In the genomic region with DNA sequence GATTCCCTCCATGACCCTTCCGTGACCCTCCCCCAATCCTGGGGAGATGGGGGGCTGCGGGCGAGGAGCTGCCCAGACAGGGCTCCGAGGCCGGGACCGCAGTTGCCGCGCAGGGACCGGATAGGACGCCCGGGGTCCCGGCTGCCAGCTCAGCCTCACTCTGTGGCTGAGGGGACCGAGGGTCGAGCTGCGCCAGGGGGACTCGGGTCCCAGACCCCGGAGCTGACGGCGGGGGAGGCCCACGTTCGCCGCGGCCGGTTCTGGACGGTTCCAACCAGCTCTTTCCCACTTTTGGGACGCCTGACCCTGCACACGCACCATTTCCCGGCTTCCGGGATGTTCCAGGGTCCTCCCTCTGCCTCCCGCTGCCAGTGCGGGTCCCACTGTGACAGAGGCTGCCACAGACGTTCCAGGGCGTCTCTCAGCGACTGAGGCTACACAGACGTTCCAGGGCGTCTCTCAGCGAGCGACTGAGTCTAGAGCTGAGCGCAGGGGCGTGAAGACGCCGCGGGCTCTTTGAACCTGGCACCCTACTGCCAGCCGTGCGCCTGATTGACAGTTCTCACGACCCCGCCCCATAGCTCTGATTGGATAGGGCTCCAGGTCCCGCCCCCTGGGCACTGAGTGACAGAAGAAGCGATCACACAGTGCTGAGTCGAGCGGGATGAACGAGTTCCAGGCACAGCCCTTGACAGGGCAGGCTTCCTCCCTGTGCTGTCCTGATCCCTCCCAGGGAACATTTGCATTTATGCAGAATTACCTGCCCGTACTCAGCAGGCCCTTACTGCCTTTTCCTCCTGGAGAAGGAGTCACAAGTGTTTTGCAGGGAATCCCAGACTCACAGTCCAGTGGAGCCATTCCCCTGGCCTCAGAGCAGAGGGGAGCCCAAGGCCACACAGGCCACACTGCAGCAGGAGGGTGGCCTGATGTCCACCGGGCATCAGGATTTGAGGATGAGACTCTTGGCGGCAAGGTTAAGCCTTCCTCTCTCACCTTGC, we compare ENCODE assay signal across 1 cellular context.
A peak's percentile ranks its signal among the peaks of the same experiment; 100 is the strongest.
TF ChIP-seq lines count a peak whose summit lies in the region.

A gene (minus strand): TSS at position 472 of the 998 bp plus-strand sequence. CDS start 151 bp downstream, at position 321.

TF ChIP-seq in K562, 482 proteins besides CTCF, POLR2A, EP300 and RAD21 (continued from another document and continues in another):
- TF ChIP-seq, protein P1, sequence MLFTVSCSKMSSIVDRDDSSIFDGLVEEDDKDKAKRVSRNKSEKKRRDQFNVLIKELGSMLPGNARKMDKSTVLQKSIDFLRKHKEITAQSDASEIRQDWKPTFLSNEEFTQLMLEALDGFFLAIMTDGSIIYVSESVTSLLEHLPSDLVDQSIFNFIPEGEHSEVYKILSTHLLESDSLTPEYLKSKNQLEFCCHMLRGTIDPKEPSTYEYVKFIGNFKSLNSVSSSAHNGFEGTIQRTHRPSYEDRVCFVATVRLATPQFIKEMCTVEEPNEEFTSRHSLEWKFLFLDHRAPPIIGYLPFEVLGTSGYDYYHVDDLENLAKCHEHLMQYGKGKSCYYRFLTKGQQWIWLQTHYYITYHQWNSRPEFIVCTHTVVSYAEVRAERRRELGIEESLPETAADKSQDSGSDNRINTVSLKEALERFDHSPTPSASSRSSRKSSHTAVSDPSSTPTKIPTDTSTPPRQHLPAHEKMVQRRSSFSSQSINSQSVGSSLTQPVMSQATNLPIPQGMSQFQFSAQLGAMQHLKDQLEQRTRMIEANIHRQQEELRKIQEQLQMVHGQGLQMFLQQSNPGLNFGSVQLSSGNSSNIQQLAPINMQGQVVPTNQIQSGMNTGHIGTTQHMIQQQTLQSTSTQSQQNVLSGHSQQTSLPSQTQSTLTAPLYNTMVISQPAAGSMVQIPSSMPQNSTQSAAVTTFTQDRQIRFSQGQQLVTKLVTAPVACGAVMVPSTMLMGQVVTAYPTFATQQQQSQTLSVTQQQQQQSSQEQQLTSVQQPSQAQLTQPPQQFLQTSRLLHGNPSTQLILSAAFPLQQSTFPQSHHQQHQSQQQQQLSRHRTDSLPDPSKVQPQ (CRISPR knock-in tag; IDR thresholded peaks at IDR 0.05; ENCODE audit: borderline replicate concordance): no peak
- no peak for TF ChIP-seq ASH1L (IDR thresholded peaks at IDR 0.05; ENCODE audit: borderline replicate concordance, low read depth, partially characterized antibody)
- TF ChIP-seq ZNF589 (CRISPR knock-in tag; IDR thresholded peaks at IDR 0.05; ENCODE audit: low read depth): no peak
- no peak for TF ChIP-seq DIDO1 (tag; IDR thresholded peaks at IDR 0.05; ENCODE audit: low read depth)
- no peak for TF ChIP-seq ZNF444 (CRISPR knock-in tag; IDR thresholded peaks at IDR 0.05)
- TF ChIP-seq MCM2 (IDR thresholded peaks at IDR 0.05; ENCODE audit: low read depth): no peak
- TF ChIP-seq ETV5 (CRISPR knock-in tag; IDR thresholded peaks at IDR 0.05; ENCODE audit: low read depth): no peak
- TF ChIP-seq SMAD4 (CRISPR knock-in tag; conservative IDR thresholded peaks at IDR 0.05): no peak
- TF ChIP-seq, protein P2, sequence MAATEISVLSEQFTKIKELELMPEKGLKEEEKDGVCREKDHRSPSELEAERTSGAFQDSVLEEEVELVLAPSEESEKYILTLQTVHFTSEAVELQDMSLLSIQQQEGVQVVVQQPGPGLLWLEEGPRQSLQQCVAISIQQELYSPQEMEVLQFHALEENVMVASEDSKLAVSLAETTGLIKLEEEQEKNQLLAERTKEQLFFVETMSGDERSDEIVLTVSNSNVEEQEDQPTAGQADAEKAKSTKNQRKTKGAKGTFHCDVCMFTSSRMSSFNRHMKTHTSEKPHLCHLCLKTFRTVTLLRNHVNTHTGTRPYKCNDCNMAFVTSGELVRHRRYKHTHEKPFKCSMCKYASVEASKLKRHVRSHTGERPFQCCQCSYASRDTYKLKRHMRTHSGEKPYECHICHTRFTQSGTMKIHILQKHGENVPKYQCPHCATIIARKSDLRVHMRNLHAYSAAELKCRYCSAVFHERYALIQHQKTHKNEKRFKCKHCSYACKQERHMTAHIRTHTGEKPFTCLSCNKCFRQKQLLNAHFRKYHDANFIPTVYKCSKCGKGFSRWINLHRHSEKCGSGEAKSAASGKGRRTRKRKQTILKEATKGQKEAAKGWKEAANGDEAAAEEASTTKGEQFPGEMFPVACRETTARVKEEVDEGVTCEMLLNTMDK (IDR thresholded peaks at IDR 0.05; ENCODE audit: borderline replicate concordance, insufficient read depth, low read depth, low read length, poor library complexity, severe bottlenecking): no peak
- no peak for TF ChIP-seq U2AF2 (optimal IDR thresholded peaks at IDR 0.05; ENCODE audit: low read depth, low read length)
- no peak for TF ChIP-seq ARID2 (IDR thresholded peaks at IDR 0.05)
- TF ChIP-seq ZBTB1 (CRISPR knock-in tag; IDR thresholded peaks at IDR 0.05; ENCODE audit: borderline replicate concordance, low read depth): no peak
- no peak for TF ChIP-seq ZNF12 (CRISPR knock-in tag; IDR thresholded peaks at IDR 0.05)
- peak; percentile 76 for TF ChIP-seq MEIS2 (IDR thresholded peaks at IDR 0.05; ENCODE audit: partially characterized antibody)
- no peak for TF ChIP-seq CEBPG (CRISPR knock-in tag; IDR thresholded peaks at IDR 0.05)
- no peak for TF ChIP-seq CEBPG (tag; conservative IDR thresholded peaks at IDR 0.05 in 1 of 2, IDR thresholded peaks at IDR 0.05 in 1 of 2)
- TF ChIP-seq, protein P3, sequence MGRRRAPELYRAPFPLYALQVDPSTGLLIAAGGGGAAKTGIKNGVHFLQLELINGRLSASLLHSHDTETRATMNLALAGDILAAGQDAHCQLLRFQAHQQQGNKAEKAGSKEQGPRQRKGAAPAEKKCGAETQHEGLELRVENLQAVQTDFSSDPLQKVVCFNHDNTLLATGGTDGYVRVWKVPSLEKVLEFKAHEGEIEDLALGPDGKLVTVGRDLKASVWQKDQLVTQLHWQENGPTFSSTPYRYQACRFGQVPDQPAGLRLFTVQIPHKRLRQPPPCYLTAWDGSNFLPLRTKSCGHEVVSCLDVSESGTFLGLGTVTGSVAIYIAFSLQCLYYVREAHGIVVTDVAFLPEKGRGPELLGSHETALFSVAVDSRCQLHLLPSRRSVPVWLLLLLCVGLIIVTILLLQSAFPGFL (CRISPR knock-in tag; IDR thresholded peaks at IDR 0.05): no peak
- TF ChIP-seq PHF20 (IDR thresholded peaks at IDR 0.05; ENCODE audit: partially characterized antibody): no peak
- TF ChIP-seq ZNF253 (CRISPR knock-in tag; conservative IDR thresholded peaks at IDR 0.05): no peak
- no peak for TF ChIP-seq SMC3 (conservative IDR thresholded peaks at IDR 0.05; ENCODE audit: insufficient read depth, low read depth, low read length)
- TF ChIP-seq FOXJ3 (CRISPR knock-in tag; IDR thresholded peaks at IDR 0.05): no peak
- TF ChIP-seq, protein P4, sequence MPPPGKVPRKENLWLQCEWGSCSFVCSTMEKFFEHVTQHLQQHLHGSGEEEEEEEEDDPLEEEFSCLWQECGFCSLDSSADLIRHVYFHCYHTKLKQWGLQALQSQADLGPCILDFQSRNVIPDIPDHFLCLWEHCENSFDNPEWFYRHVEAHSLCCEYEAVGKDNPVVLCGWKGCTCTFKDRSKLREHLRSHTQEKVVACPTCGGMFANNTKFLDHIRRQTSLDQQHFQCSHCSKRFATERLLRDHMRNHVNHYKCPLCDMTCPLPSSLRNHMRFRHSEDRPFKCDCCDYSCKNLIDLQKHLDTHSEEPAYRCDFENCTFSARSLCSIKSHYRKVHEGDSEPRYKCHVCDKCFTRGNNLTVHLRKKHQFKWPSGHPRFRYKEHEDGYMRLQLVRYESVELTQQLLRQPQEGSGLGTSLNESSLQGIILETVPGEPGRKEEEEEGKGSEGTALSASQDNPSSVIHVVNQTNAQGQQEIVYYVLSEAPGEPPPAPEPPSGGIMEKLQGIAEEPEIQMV (tag; conservative IDR thresholded peaks at IDR 0.05; ENCODE audit: low read depth): no peak
- TF ChIP-seq, protein P5, sequence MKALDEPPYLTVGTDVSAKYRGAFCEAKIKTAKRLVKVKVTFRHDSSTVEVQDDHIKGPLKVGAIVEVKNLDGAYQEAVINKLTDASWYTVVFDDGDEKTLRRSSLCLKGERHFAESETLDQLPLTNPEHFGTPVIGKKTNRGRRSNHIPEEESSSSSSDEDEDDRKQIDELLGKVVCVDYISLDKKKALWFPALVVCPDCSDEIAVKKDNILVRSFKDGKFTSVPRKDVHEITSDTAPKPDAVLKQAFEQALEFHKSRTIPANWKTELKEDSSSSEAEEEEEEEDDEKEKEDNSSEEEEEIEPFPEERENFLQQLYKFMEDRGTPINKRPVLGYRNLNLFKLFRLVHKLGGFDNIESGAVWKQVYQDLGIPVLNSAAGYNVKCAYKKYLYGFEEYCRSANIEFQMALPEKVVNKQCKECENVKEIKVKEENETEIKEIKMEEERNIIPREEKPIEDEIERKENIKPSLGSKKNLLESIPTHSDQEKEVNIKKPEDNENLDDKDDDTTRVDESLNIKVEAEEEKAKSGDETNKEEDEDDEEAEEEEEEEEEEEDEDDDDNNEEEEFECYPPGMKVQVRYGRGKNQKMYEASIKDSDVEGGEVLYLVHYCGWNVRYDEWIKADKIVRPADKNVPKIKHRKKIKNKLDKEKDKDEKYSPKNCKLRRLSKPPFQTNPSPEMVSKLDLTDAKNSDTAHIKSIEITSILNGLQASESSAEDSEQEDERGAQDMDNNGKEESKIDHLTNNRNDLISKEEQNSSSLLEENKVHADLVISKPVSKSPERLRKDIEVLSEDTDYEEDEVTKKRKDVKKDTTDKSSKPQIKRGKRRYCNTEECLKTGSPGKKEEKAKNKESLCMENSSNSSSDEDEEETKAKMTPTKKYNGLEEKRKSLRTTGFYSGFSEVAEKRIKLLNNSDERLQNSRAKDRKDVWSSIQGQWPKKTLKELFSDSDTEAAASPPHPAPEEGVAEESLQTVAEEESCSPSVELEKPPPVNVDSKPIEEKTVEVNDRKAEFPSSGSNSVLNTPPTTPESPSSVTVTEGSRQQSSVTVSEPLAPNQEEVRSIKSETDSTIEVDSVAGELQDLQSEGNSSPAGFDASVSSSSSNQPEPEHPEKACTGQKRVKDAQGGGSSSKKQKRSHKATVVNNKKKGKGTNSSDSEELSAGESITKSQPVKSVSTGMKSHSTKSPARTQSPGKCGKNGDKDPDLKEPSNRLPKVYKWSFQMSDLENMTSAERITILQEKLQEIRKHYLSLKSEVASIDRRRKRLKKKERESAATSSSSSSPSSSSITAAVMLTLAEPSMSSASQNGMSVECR (CRISPR knock-in tag; IDR thresholded peaks at IDR 0.05): no peak
- TF ChIP-seq, protein P6, sequence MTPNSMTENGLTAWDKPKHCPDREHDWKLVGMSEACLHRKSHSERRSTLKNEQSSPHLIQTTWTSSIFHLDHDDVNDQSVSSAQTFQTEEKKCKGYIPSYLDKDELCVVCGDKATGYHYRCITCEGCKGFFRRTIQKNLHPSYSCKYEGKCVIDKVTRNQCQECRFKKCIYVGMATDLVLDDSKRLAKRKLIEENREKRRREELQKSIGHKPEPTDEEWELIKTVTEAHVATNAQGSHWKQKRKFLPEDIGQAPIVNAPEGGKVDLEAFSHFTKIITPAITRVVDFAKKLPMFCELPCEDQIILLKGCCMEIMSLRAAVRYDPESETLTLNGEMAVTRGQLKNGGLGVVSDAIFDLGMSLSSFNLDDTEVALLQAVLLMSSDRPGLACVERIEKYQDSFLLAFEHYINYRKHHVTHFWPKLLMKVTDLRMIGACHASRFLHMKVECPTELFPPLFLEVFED (CRISPR knock-in tag; conservative IDR thresholded peaks at IDR 0.05): no peak
- TF ChIP-seq CBX3 (IDR thresholded peaks at IDR 0.05; ENCODE audit: borderline replicate concordance in 1 of 2, low read length in 2 of 2): no peak
- TF ChIP-seq CBX5 (IDR thresholded peaks at IDR 0.05; ENCODE audit: borderline replicate concordance, low read depth): no peak
- TF ChIP-seq, protein P7, sequence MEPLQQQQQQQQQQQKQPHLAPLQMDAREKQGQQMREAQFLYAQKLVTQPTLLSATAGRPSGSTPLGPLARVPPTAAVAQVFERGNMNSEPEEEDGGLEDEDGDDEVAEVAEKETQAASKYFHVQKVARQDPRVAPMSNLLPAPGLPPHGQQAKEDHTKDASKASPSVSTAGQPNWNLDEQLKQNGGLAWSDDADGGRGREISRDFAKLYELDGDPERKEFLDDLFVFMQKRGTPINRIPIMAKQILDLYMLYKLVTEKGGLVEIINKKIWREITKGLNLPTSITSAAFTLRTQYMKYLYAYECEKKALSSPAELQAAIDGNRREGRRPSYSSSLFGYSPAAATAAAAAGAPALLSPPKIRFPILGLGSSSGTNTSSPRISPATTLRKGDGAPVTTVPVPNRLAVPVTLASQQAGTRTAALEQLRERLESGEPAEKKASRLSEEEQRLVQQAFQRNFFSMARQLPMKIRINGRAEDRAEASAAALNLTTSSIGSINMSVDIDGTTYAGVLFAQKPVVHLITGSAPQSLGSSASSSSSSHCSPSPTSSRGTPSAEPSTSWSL (CRISPR knock-in tag; IDR thresholded peaks at IDR 0.05; ENCODE audit: borderline replicate concordance): no peak
- TF ChIP-seq, protein P8, sequence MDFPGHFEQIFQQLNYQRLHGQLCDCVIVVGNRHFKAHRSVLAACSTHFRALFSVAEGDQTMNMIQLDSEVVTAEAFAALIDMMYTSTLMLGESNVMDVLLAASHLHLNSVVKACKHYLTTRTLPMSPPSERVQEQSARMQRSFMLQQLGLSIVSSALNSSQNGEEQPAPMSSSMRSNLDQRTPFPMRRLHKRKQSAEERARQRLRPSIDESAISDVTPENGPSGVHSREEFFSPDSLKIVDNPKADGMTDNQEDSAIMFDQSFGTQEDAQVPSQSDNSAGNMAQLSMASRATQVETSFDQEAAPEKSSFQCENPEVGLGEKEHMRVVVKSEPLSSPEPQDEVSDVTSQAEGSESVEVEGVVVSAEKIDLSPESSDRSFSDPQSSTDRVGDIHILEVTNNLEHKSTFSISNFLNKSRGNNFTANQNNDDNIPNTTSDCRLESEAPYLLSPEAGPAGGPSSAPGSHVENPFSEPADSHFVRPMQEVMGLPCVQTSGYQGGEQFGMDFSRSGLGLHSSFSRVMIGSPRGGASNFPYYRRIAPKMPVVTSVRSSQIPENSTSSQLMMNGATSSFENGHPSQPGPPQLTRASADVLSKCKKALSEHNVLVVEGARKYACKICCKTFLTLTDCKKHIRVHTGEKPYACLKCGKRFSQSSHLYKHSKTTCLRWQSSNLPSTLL (IDR thresholded peaks at IDR 0.05): no peak
- TF ChIP-seq, protein P9, sequence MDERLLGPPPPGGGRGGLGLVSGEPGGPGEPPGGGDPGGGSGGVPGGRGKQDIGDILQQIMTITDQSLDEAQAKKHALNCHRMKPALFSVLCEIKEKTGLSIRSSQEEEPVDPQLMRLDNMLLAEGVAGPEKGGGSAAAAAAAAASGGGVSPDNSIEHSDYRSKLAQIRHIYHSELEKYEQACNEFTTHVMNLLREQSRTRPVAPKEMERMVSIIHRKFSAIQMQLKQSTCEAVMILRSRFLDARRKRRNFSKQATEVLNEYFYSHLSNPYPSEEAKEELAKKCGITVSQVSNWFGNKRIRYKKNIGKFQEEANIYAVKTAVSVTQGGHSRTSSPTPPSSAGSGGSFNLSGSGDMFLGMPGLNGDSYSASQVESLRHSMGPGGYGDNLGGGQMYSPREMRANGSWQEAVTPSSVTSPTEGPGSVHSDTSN (CRISPR knock-in tag; IDR thresholded peaks at IDR 0.05; ENCODE audit: low read depth): peak; percentile 80
- TF ChIP-seq, protein P9 (tag; conservative IDR thresholded peaks at IDR 0.05; ENCODE audit: low read depth): peak; percentile 94
- TF ChIP-seq TBL1XR1 (IDR thresholded peaks at IDR 0.05; ENCODE audit: low read length in 2 of 2): no peak
- no peak for TF ChIP-seq RCOR1 (IDR thresholded peaks at IDR 0.05; ENCODE audit: borderline replicate concordance in 1 of 2, low read depth in 2 of 2, low read length in 2 of 2)
